ENCODE assay signal across 13 cellular contexts in the genomic region with DNA sequence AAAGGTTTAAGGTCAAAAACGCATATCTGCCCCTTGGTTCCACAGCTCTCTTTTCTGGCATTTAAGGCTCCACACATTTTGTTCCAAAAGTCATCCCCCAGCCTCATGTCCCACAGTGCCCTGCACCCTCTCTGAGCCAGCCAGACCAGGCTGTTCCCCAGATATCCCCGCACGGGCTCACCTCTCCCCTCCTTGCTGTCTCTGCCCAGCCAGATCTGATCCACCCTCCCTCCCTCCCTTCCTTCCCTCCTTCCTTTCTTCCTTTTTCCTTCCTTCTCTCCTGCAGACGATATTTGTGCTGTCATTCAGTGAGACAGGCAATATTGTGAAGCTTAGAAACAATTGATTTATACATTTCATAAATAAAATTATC. TPM values are rescaled to one million over a fixed set of nuclear protein-coding genes. Genes with fewer than 3 reads are reported as not detected.
DNase-seq lines count a peak whose midpoint lies in the region; ATAC-seq, FAIRE-seq and TF ChIP-seq lines count a peak whose summit lies in the region.
"Had no signal": no experiment of that assay in that cellular context is flagged by ENCODE, and none has a peak within 500 bp of the region (broad histone marks: within the 10 kb centered on the region; RNA-seq: fewer than 3 reads in every experiment).

No MANE protein-coding gene starts in this region.

- no peak overlapping the region for H2AFZ ChIP-seq in HepG2 (ENCODE audit: low read length)

- no peaks in the 10 kb centered on the region for H4K20me1 ChIP-seq in HepG2 (ENCODE audit: insufficient read depth, low read length)

- in situ Hi-C loops in brain microvascular endothelial cell (cut with HindIII; ENCODE audit: low pct_ligation_motif_present, low sequenced_read_pairs) (no loop called here), HepG2 (cut with HindIII; ENCODE audit: extremely low pct_ligation_motif_present, low pct_unique_long_range_greater_than_20kb) (loop anchor here (5.0 kb wide), 1 partner anchor 33 kb away; no protein-coding TSS in a partner anchor)

- ATAC-seq in HepG2 (peak; percentile 20), HG03432 (IDR thresholded peaks at IDR 0.05; ENCODE audit: unreplicated experiment) (no peak)

- H3K9me3 Mint-ChIP-seq in Calu3 (ENCODE audit: low read depth, unreplicated experiment): no peaks in the 10 kb centered on the region
- H3K9me3 Mint-ChIP-seq: memory B cell had no signal

- POLR2A ChIA-PET in HepG2 (lab: Yijun Ruan, JAX): interaction anchor here (1.0 to 3.2 kb wide), 8 partner anchors 9 to 125 kb away, joined by 3 to 29 read pairs (median 6); a partner anchor contains a TSS

- peak overlapping the region; percentile 82 for H3K4me2 ChIP-seq in HepG2 (ENCODE audit: low read depth, low read length)

- peaks cover 82% of the 10 kb centered on the region for H3K4me1 ChIP-seq in HepG2 (ENCODE audit: insufficient read depth, low read length)

- no peaks in the 10 kb centered on the region for H3K9me3 ChIP-seq in HepG2 (ENCODE audit: low read length)

- peak overlapping the region; percentile 62 for H3K9ac ChIP-seq in HepG2 (ENCODE audit: insufficient read depth, low read depth, low read length)

- peak overlapping the region; percentile 78 for H3K27ac Mint-ChIP-seq in Calu3 (ENCODE audit: unreplicated experiment)
- H3K27ac Mint-ChIP-seq: memory B cell had no signal

- DNase-seq in Calu3 (no peak), brain microvascular endothelial cell (no peak), HepG2 (ENCODE audit: low spot score) (no peak), SHP77 treated with DMSO at 0.1 percent for 48 hours (lab: John Stamatoyannopoulos, UW) (no peak), GOT3 (lab: John Stamatoyannopoulos, UW) (no peak), NCI-H524 treated with DMSO at 0.1 percent for 48 hours (lab: John Stamatoyannopoulos, UW) (no peak)
- DNase-seq: central memory CD4-positive, alpha-beta T cell; foreskin melanocyte; NK-92 treated with Interleukin-12 subunit alpha and Interleukin-12 subunit beta, amount 100 ng/mL, for 24 hours; stimulated activated naive CD4-positive, alpha-beta T cell treated with Interleukin-2 at 50 U/mL for 16 hours had no signal

- BruUV-seq in Calu3 (replicated peaks; lab: Mats Ljungman, UMichigan) (no TSS peak), HepG2 (replicated peaks; lab: Mats Ljungman, UMichigan) (no TSS peak)

- no peaks in the 10 kb centered on the region for H3K79me2 ChIP-seq in HepG2 (ENCODE audit: insufficient read depth, low read length)

- TF ChIP-seq CTCF in Calu3 (IDR thresholded peaks at IDR 0.05; ENCODE audit: unreplicated experiment): no peak
- TF ChIP-seq CTCF in brain microvascular endothelial cell (IDR thresholded peaks at IDR 0.05; ENCODE audit: low read depth, low read length, missing control alignments): no peak
- no peak for TF ChIP-seq CTCF in HepG2 (CRISPR knock-in tag; IDR thresholded peaks at IDR 0.05)

- H3K27me3 ChIP-seq in brain microvascular endothelial cell (replicated peaks) (no peaks in the 10 kb centered on the region), HepG2 (ENCODE audit: control insufficient read depth in 1 of 2, insufficient read depth in 2 of 2, low read length in 2 of 2) (peaks cover 0 to 15% of the 10 kb centered on the region in 2 experiments; a peak in 3 of 5 replicates)

- peaks cover 38% of the 10 kb centered on the region for H3K4me1 Mint-ChIP-seq in Calu3 (ENCODE audit: low read depth, unreplicated experiment)

- H3K27me3 Mint-ChIP-seq in Calu3 (ENCODE audit: unreplicated experiment): no peaks in the 10 kb centered on the region
- H3K27me3 Mint-ChIP-seq: memory B cell had no signal

- intact Hi-C loops in Calu3 (cut with micrococcal nuclease; ENCODE audit: unreplicated experiment) (loop anchor here (5.0 kb wide), 1 partner anchor 168 kb away; no protein-coding TSS in a partner anchor), HepG2 (cut with micrococcal nuclease; ENCODE audit: unreplicated experiment) (loop anchor here (1.0 kb wide), 1 partner anchor 31 kb away; no protein-coding TSS in a partner anchor)

- TF ChIP-seq RAD21 in HepG2 (CRISPR knock-in tag; IDR thresholded peaks at IDR 0.05): no peak

- H3K27ac ChIP-seq in brain microvascular endothelial cell (peak overlapping the region; percentile 79), HepG2 (ENCODE audit: extremely low read length, insufficient read depth, low read length) (no peak overlapping the region), skin epidermis (peak overlapping the region in 20 of 21 experiments; percentile 90 to 99 (median 96))

- CTCF ChIA-PET in Calu3 (lab: Charles Lee) (interaction anchor here (1.1 to 2.2 kb wide), 8 partner anchors 10 to 199 kb away, joined by 4 to 6 read pairs (median 4); a partner anchor contains a TSS), HepG2 (lab: Yijun Ruan, JAX; ENCODE audit: low intra/inter-chr PET ratio, low total read pairs) (no interaction called here)

- H3K36me3 ChIP-seq in brain microvascular endothelial cell (replicated peaks) (no peaks in the 10 kb centered on the region), HepG2 (replicated peaks in 1 of 2; ENCODE audit: control insufficient read depth in 1 of 2, insufficient read depth in 2 of 2, low read length in 2 of 2) (no peaks in the 10 kb centered on the region)

- WGBS in HepG2 (ENCODE audit: low lambda C conversion rate): under 1% methylated on average over 4 of the region's 4 CpGs

- peak overlapping the region; percentile 1 for H3K4me3 Mint-ChIP-seq in Calu3 (ENCODE audit: low read depth, unreplicated experiment)
- H3K4me3 Mint-ChIP-seq: memory B cell had no signal

- no peak for FAIRE-seq in HepG2 (lab: Jason Lieb, UNC)

- H3K36me3 Mint-ChIP-seq in Calu3 (ENCODE audit: insufficient read depth, unreplicated experiment): peaks cover 18% of the 10 kb centered on the region
- H3K36me3 Mint-ChIP-seq: memory B cell had no signal

- H3K4me3 ChIP-seq in brain microvascular endothelial cell (ENCODE audit: low read depth, low read length) (no peak overlapping the region), HepG2 (replicated peaks in 1 of 3; ENCODE audit: insufficient read depth in 1 of 3, low read depth in 2 of 3, low read length in 3 of 3) (peak overlapping the region; percentile 36 to 57 (median 37); a peak in 5 of 6 replicates), skin epidermis (no peak overlapping the region)

- no peak for TF ChIP-seq POLR2A in HepG2 (IDR thresholded peaks at IDR 0.05; ENCODE audit: insufficient read depth in 1 of 2, low read depth in 2 of 2, low read length in 2 of 2)

- TF ChIP-seq EP300 in HepG2 (IDR thresholded peaks at IDR 0.05; ENCODE audit: low read depth in 2 of 2, low read length in 2 of 2) (no peak), HepG2 (CRISPR knock-in tag; IDR thresholded peaks at IDR 0.05; ENCODE audit: borderline replicate concordance) (no peak)

TF ChIP-seq in HepG2, 621 proteins besides CTCF, POLR2A, EP300 and RAD21 (continues in another document):
- TF ChIP-seq, protein P1, sequence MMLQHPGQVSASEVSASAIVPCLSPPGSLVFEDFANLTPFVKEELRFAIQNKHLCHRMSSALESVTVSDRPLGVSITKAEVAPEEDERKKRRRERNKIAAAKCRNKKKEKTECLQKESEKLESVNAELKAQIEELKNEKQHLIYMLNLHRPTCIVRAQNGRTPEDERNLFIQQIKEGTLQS (CRISPR knock-in tag; IDR thresholded peaks at IDR 0.05): no peak
- TF ChIP-seq, protein P2, sequence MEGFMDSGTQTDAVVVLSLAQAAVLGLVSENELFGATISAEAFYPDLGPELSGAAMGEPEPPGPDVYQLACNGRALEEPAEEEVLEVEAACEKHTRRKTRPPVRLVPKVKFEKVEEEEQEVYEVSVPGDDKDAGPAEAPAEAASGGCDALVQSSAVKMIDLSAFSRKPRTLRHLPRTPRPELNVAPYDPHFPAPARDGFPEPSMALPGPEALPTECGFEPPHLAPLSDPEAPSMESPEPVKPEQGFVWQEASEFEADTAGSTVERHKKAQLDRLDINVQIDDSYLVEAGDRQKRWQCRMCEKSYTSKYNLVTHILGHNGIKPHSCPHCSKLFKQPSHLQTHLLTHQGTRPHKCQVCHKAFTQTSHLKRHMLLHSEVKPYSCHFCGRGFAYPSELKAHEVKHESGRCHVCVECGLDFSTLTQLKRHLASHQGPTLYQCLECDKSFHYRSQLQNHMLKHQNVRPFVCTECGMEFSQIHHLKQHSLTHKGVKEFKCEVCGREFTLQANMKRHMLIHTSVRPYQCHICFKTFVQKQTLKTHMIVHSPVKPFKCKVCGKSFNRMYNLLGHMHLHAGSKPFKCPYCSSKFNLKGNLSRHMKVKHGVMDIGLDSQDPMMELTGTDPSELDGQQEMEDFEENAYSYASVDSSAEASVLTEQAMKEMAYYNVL (CRISPR knock-in tag; IDR thresholded peaks at IDR 0.05; ENCODE audit: borderline replicate concordance): peak; percentile 33; the same call in 1 of the 2 replicates
- TF ChIP-seq ZZZ3 (CRISPR knock-in tag; IDR thresholded peaks at IDR 0.05; ENCODE audit: borderline replicate concordance) (no peak), ZBTB7B (CRISPR knock-in tag; IDR thresholded peaks at IDR 0.05) (no peak), TARDBP (CRISPR knock-in tag; IDR thresholded peaks at IDR 0.05) (0 out of 2 replicates have a peak, but pooled peaks have one; percentile 1), ZNF136 (CRISPR knock-in tag; IDR thresholded peaks at IDR 0.05; ENCODE audit: low read depth) (no peak), ZNF776 (CRISPR knock-in tag; IDR thresholded peaks at IDR 0.05) (no peak)

RNA-seq across cellular contexts. Expression of a gene that starts 37.0 kb away (rescaled TPM):
- total RNA-seq in Calu3 (2022) (38.1 and 50.5 TPM in 2 replicates), HepG2 (2016; rRNA removed; fragmentation: Illumina TruSeq; extraction: Trizol) (18.0 and 27.1 TPM in 2 replicates)
- 7.1 and 7.8 TPM in 2 replicates for total RNA-seq in HepG2 (2016; cell fraction: cytosol; rRNA removed; fragmentation: Illumina TruSeq; extraction: Trizol; ENCODE audit: low read depth)
- total RNA-seq in HepG2 (2016; cell fraction: insoluble cytoplasmic fraction; rRNA removed; fragmentation: Illumina TruSeq; extraction: Trizol): 15.8 and 29.9 TPM in 2 replicates
- total RNA-seq in HepG2 (2016; cell fraction: membrane; rRNA removed; fragmentation: Illumina TruSeq; extraction: Trizol): 14.2 and 16.6 TPM in 2 replicates
- total RNA-seq in HepG2 (2016; cell fraction: nucleus; rRNA removed; fragmentation: Illumina TruSeq; extraction: Trizol): 53.7 and 56.5 TPM in 2 replicates
- 55.5 and 79.2 TPM in 2 replicates for polyA plus RNA-seq in HepG2 (2011; rRNA removed)
- polyA plus RNA-seq in HepG2 (2011; cell fraction: cytosol; rRNA removed): 59.1 and 69.7 TPM in 2 replicates
- 85.1 and 113 TPM in 2 replicates for polyA plus RNA-seq in HepG2 (2011; cell fraction: nucleus; rRNA removed)
- 48.1 and 56.6 TPM in 2 replicates for polyA plus RNA-seq in HepG2 (2012)
- 4.7 and 6.0 TPM in 2 replicates for polyA plus RNA-seq in HepG2 (2016; cell fraction: cytosol; fragmentation: Illumina TruSeq; extraction: Trizol; ENCODE audit: low read depth)
- 17.2 and 23.0 TPM in 2 replicates for polyA plus RNA-seq in HepG2 (2016; cell fraction: insoluble cytoplasmic fraction; fragmentation: Illumina TruSeq; extraction: Trizol; ENCODE audit: low read depth)
- polyA plus RNA-seq in HepG2 (2016; cell fraction: membrane; fragmentation: Illumina TruSeq; extraction: Trizol; ENCODE audit: low read depth): 9.3 and 9.4 TPM in 2 replicates
- polyA plus RNA-seq in HepG2 (2016; cell fraction: nucleus; fragmentation: Illumina TruSeq; extraction: Trizol; ENCODE audit: insufficient read depth, low read depth): 63.2 and 85.8 TPM in 2 replicates
- polyA minus RNA-seq in HepG2 (2011; rRNA and poly(A)+ RNA removed; ENCODE audit: low replicate concordance): 142 and 198 TPM in 2 replicates
- polyA minus RNA-seq in HepG2 (2011; cell fraction: cytosol; rRNA and poly(A)+ RNA removed): 72.5 and 80.5 TPM in 2 replicates
- 95.3 and 131 TPM in 2 replicates for polyA minus RNA-seq in HepG2 (2011; cell fraction: nucleus; rRNA and poly(A)+ RNA removed)

Comparison
In these comparisons a context has a peak if more than half of its experiments do, and no peak if none do; other contexts are left out.
1. H3K4me3 ChIP-seq: peak in HepG2 (3 of 3); none in brain microvascular endothelial cell (single experiment) and skin epidermis (0 of 7).